Comparison of ENCODE assay signal across 9 cellular contexts in genomic region chr19:46015080-46015960, GRCh38. TPM values are rescaled to one million over a fixed set of nuclear protein-coding genes. Genes with fewer than 3 reads are reported as not detected.
DNase-seq lines count a peak whose midpoint lies in the region; TF ChIP-seq lines count a peak whose summit lies in the region.
"Had no signal": no experiment of that assay in that cellular context is flagged by ENCODE, and none has a peak within 500 bp of the region (broad histone marks: within the 10 kb centered on the region; RNA-seq: fewer than 3 reads in every experiment).

No MANE protein-coding gene starts in this region.

- DNase-seq in DMS79 (lab: John Stamatoyannopoulos, UW) (peak; percentile 65), NCI-H2171 (lab: John Stamatoyannopoulos, UW) (peak; percentile 76), activated T-cell treated with anti-CD3 and anti-CD28 coated beads for 4 hours (peak; percentile 49), erythroblast (lab: John Stamatoyannopoulos, UW) (peak; percentile 55 to 67), neural crest cell (ENCODE audit: low read depth, low spot score) (peak; percentile 53), testis (peak; percentile 75), SJCRH30 (no peak), hepatic stellate cell (ENCODE audit: low spot score) (no peak)

- H3K27me3 ChIP-seq in testis, result no peaks in the 10 kb centered on the region
- no peaks in the 10 kb centered on the region for H3K27me3 ChIP-seq in SJCRH30

- no peak overlapping the region for H3K27ac ChIP-seq in testis
- no peak overlapping the region for H3K27ac ChIP-seq in SJCRH30
- H3K27ac ChIP-seq: HL-60 had no signal

- H3K36me3 Mint-ChIP-seq in neural crest cell (ENCODE audit: low read depth), result no peaks in the 10 kb centered on the region

- H3K4me1 Mint-ChIP-seq in neural crest cell, result peaks cover 20% of the 10 kb centered on the region

- H3K36me3 ChIP-seq in testis (ENCODE audit: low read depth, missing control alignments) (no peaks in the 10 kb centered on the region), SJCRH30 (no peaks in the 10 kb centered on the region)

- H3K9me3 ChIP-seq in testis, result no peaks in the 10 kb centered on the region
- H3K9me3 ChIP-seq in SJCRH30 (replicated peaks), result no peaks in the 10 kb centered on the region

- peak overlapping the region; percentile 12 to 24 for H3K4me3 ChIP-seq in testis
- no peak overlapping the region for H3K4me3 ChIP-seq in SJCRH30

- no peak overlapping the region for H3K27ac Mint-ChIP-seq in neural crest cell (ENCODE audit: unreplicated experiment)

- WGBS in testis, 2 donors, result 38 to 50% methylated on average over 26 to 65 of the region's 72 CpGs

- intact Hi-C loops in testis (cut with DNase I; ENCODE audit: low total_unique reads), result no loop called here

- H3K4me3 Mint-ChIP-seq in neural crest cell, result peak overlapping the region; percentile 74

- peaks cover 47% of the 10 kb centered on the region for H3K27me3 Mint-ChIP-seq in neural crest cell (ENCODE audit: low read depth)

- TF ChIP-seq CTCF in neural crest cell (conservative IDR thresholded peaks at IDR 0.05) (peak; percentile 11), testis (IDR thresholded peaks at IDR 0.05) (no peak)

- no peaks in the 10 kb centered on the region for H3K9me3 Mint-ChIP-seq in neural crest cell

- H3K4me1 ChIP-seq in testis (no peaks in the 10 kb centered on the region), SJCRH30 (no peaks in the 10 kb centered on the region)

- TF ChIP-seq POLR2A in erythroblast (IDR thresholded peaks at IDR 0.05; ENCODE audit: low read length) (no peak), testis (IDR thresholded peaks at IDR 0.05) (no peak)

RNA-seq across cellular contexts. Expression of gene PGLYRP1, which starts 7.5 kb away (rescaled TPM):
- not detected in 2 replicates for total RNA-seq in neural crest cell
- total RNA-seq in testis, result not detected
- not detected for polyA plus RNA-seq in testis (ENCODE audit: insufficient read depth, low read depth, low replicate concordance)
- not detected in 2 replicates for total RNA-seq in SJCRH30 (2014; rRNA removed; shearing (Covaris generic))

RNA-seq across cellular contexts. Expression of gene CCDC61, which starts 20.1 kb away (rescaled TPM):
- total RNA-seq in neural crest cell (17.6 and 18.1 TPM in 2 replicates), testis (10 to 100 TPM; 25.6 to 31.2 TPM)
- 32.5 TPM for polyA plus RNA-seq in testis (ENCODE audit: insufficient read depth, low read depth, low replicate concordance)
- total RNA-seq in SJCRH30 (2014; rRNA removed; shearing (Covaris generic)), result 3.0 and 4.0 TPM in 2 replicates

RNA-seq across cellular contexts. Expression of gene IGFL4, which starts 25.5 kb away (rescaled TPM):
- total RNA-seq in neural crest cell, result 0.45 and 0.70 TPM in 2 replicates
- under 1 TPM; 0.56 to 0.79 TPM for total RNA-seq in testis
- polyA plus RNA-seq in testis (ENCODE audit: insufficient read depth, low read depth, low replicate concordance), result 0.37 TPM
- not detected in 2 replicates for total RNA-seq in SJCRH30 (2014; rRNA removed; shearing (Covaris generic))

RNA-seq across cellular contexts. Expression of gene NOVA2, which starts 41.7 kb away (rescaled TPM):
- total RNA-seq in neural crest cell (25.5 and 25.6 TPM in 2 replicates), testis (1 to 10 TPM; 3.0 to 5.7 TPM)
- polyA plus RNA-seq in testis (ENCODE audit: insufficient read depth, low read depth, low replicate concordance), result 3.1 TPM
- 0.02 TPM in 1 of 2 replicates, not detected in the other for total RNA-seq in SJCRH30 (2014; rRNA removed; shearing (Covaris generic))

Comparison
In these comparisons a context has a peak if more than half of its experiments do, and no peak if none do; other contexts are left out.
1. DNase-seq: peak in DMS79 (single experiment), NCI-H2171 (single experiment), activated T-cell treated with anti-CD3 and anti-CD28 coated beads for 4 hours (single experiment), erythroblast (2 of 2), neural crest cell (single experiment) and testis (single experiment); none in SJCRH30 (0 of 2) and hepatic stellate cell (single experiment).